Comparison of ENCODE assay signal across 24 cellular contexts in the genomic region with DNA sequence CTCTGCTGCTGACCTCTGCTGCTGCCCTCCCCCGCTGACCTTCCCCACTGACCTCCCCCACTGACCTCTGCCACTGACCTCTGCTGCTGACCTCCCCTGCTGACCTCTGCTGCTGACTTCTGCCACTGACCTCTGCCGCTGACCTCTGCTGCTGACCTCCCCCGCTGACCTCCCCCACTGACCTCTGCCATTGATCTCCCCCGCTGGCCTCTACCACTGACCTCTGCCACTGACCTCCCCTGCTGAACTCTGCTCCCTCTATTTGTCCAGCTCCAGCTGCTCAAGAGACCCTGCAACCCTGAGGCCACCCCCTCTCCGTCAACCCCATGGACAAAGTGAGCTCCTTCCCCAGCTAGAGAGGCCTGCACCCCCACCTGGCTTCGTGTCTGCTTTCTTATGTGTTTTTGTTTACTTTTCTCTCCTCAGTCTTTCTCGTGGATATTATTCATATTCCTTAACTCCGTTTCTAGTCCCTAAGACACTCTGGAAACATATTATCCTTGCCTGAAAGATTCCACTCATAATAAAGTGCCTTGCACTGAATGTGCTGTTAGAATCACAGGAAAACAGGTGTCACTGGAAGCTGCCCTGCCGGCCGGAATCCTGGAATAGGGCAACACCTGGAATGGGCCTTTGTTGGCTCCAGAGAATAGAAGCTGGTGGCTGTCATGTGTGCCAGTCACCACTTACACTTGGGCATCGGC.
DNase-seq lines count a peak whose midpoint lies in the region; TF ChIP-seq lines count a peak whose summit lies in the region.
"Had no signal": no experiment of that assay in that cellular context is flagged by ENCODE, and none has a peak within 500 bp of the region (broad histone marks: within the 10 kb centered on the region; RNA-seq: fewer than 3 reads in every experiment).

No MANE protein-coding gene starts in this region.

- POLR2A ChIA-PET in SK-N-SH (lab: Yijun Ruan, JAX) = no interaction called here

- H3K4me3 ChIP-seq in left ventricle myocardium inferior (no peak overlapping the region), choroid plexus epithelial cell (ENCODE audit: low read depth, low read length) (no peak overlapping the region), SK-N-SH (ENCODE audit: low read depth in 2 of 2, low read length in 1 of 2) (no peak overlapping the region), transverse colon (no peak overlapping the region)
- H3K4me3 ChIP-seq: esophagus muscularis mucosa, HAP-1, pancreas, vagina had no signal

- no peaks in the 10 kb centered on the region for H3K9me3 Mint-ChIP-seq in nephron
- H3K9me3 Mint-ChIP-seq: activated naive CD4-positive, alpha-beta T cell treated with anti-CD3 and anti-CD28 coated beads, Interleukin-2, amount 50 U/mL, for 24 hours; activated T-helper 1 cell treated with anti-CD3 and anti-CD28 coated beads, Interleukin-12 subunit alpha, Interleukin-12 subunit beta, Interleukin-2, Interleukin-4 antibody, amounts not matched to agents 30 ng/mL and 10 ng/mL and 1 ng/mL, durations not matched to agents 14 hours and 24 hours and 36 hours had no signal

- H3K9me2 ChIP-seq in SK-N-SH = 0 out of 2 replicates have a peak, but pooled peaks cover under 1% of the 10 kb centered on the region

- H3K4me1 ChIP-seq in left ventricle myocardium inferior (peaks cover 13% of the 10 kb centered on the region), SK-N-SH (ENCODE audit: control insufficient read depth in 1 of 2, insufficient read depth in 2 of 2, low read depth in 1 of 2, low read length in 1 of 2) (peaks cover 0 to 5% of the 10 kb centered on the region in 2 experiments; a peak in 1 of 4 replicates), transverse colon (peaks cover 0 to 11% (median 4%) of the 10 kb centered on the region in 4 donors)
- H3K4me1 ChIP-seq: HAP-1, pancreas had no signal

- TF ChIP-seq RAD21 in SK-N-SH (IDR thresholded peaks at IDR 0.05; ENCODE audit: low read length) = no peak

- in situ Hi-C loops in transverse colon (cut with MboI; ENCODE audit: low pct_ligation_motif_present in 1 of 4, low pct_unique_long_range_greater_than_20kb in 1 of 4, low sequenced_read_pairs in 3 of 4) = no loop called here

- H3K9ac ChIP-seq in SK-N-SH = no peak overlapping the region

- no peaks in the 10 kb centered on the region for H3F3A ChIP-seq in SK-N-SH (replicated peaks; ENCODE audit: insufficient read depth)

- no peak for TF ChIP-seq CTCF in left ventricle myocardium inferior (IDR thresholded peaks at IDR 0.05; ENCODE audit: borderline replicate concordance)
- no peak for TF ChIP-seq CTCF in choroid plexus epithelial cell (conservative IDR thresholded peaks at IDR 0.05; ENCODE audit: low read depth, low read length)
- TF ChIP-seq CTCF in nephron (IDR thresholded peaks at IDR 0.05; ENCODE audit: unreplicated experiment in 3 of 3) = no peak
- no peak for TF ChIP-seq CTCF in SK-N-SH (IDR thresholded peaks at IDR 0.05)
- no peak for TF ChIP-seq CTCF in transverse colon (IDR thresholded peaks at IDR 0.05)

- H3K4me2 ChIP-seq in SK-N-SH = no peak overlapping the region

- H3K27me3 ChIP-seq in left ventricle myocardium inferior (ENCODE audit: low read depth) (no peaks in the 10 kb centered on the region), SK-N-SH (ENCODE audit: insufficient read depth) (no peaks in the 10 kb centered on the region), transverse colon (no peaks in the 10 kb centered on the region)
- H3K27me3 ChIP-seq: pancreas, vagina had no signal

- DNase-seq in cardiac septum (ENCODE audit: low spot score) (peak; percentile 60), left ventricle myocardium inferior (no peak), choroid plexus epithelial cell (ENCODE audit: low read depth) (peak; percentile 19), SK-N-SH (no peak), SW 1271 (lab: John Stamatoyannopoulos, UW) (no peak), transverse colon (no peak)
- DNase-seq in activated CD4-positive, alpha-beta T cell treated with anti-CD3 and anti-CD28 coated beads for 1 hour = no peak
- DNase-seq: activated CD4-positive, alpha-beta T cell treated with anti-CD3 and anti-CD28 coated beads for 4 hours; aorta; cerebellar nuclear complex; effector memory CD4-positive, alpha-beta T cell; GDM1; kidney; NCI-H1417 treated with DMSO at 0.1 percent for 48 hours; pancreas; SHP77 treated with DMSO at 0.1 percent for 48 hours had no signal

- H3K9me3 ChIP-seq in left ventricle myocardium inferior (replicated peaks) (no peaks in the 10 kb centered on the region), SK-N-SH (0 out of 2 replicates have a peak, but pooled peaks cover 3% of the 10 kb centered on the region), transverse colon (no peaks in the 10 kb centered on the region)
- H3K9me3 ChIP-seq: esophagus muscularis mucosa, HAP-1, pancreas, vagina had no signal

- H3K4me3 Mint-ChIP-seq in nephron = no peak overlapping the region
- H3K4me3 Mint-ChIP-seq: activated naive CD4-positive, alpha-beta T cell treated with anti-CD3 and anti-CD28 coated beads, Interleukin-2, amount 50 U/mL, for 24 hours; activated T-helper 1 cell treated with anti-CD3 and anti-CD28 coated beads, Interleukin-12 subunit alpha, Interleukin-12 subunit beta, Interleukin-2, Interleukin-4 antibody, amounts not matched to agents 30 ng/mL and 10 ng/mL and 1 ng/mL, durations not matched to agents 14 hours and 24 hours and 36 hours; CD14-positive monocyte; IgD-negative memory B cell had no signal

- no peak overlapping the region for H2AFZ ChIP-seq in SK-N-SH (ENCODE audit: low read depth)

- H3K27ac Mint-ChIP-seq in nephron = peak overlapping the region; percentile 3 to 84 (median 69)
- H3K27ac Mint-ChIP-seq: activated naive CD4-positive, alpha-beta T cell treated with anti-CD3 and anti-CD28 coated beads, Interleukin-2, amount 50 U/mL, for 24 hours; activated T-helper 1 cell treated with anti-CD3 and anti-CD28 coated beads, Interleukin-12 subunit alpha, Interleukin-12 subunit beta, Interleukin-2, Interleukin-4 antibody, amounts not matched to agents 30 ng/mL and 10 ng/mL and 1 ng/mL, durations not matched to agents 14 hours and 24 hours and 36 hours; CD14-positive monocyte; IgD-negative memory B cell had no signal

- intact Hi-C loops in cardiac septum (cut with DNase I) (no loop called here), left ventricle myocardium inferior (cut with micrococcal nuclease) (no loop called here), transverse colon (cut with DNase I; ENCODE audit: low total_unique reads) (no loop called here)

- H3K4me1 Mint-ChIP-seq in nephron = peaks cover 15% of the 10 kb centered on the region
- H3K4me1 Mint-ChIP-seq: activated naive CD4-positive, alpha-beta T cell treated with anti-CD3 and anti-CD28 coated beads, Interleukin-2, amount 50 U/mL, for 24 hours; CD14-positive monocyte had no signal

- H3K27ac ChIP-seq in left ventricle myocardium inferior (replicated peaks) (no peak overlapping the region), SK-N-SH (ENCODE audit: low read depth in 2 of 2, low read length in 1 of 2) (no peak overlapping the region), transverse colon (no peak overlapping the region)
- H3K27ac ChIP-seq: esophagus muscularis mucosa had no signal

- CTCF ChIA-PET in SK-N-SH (lab: Yijun Ruan, JAX) = interaction anchor here (1.4 kb wide), 1 partner anchor 28 kb away, joined by 3 read pairs; no protein-coding TSS in a partner anchor

- H3K79me2 ChIP-seq in SK-N-SH (ENCODE audit: insufficient read depth) = no peaks in the 10 kb centered on the region

- no peak for TF ChIP-seq POLR2A in transverse colon (IDR thresholded peaks at IDR 0.05)

- H3K36me3 Mint-ChIP-seq in nephron (ENCODE audit: low read depth) = no peaks in the 10 kb centered on the region
- H3K36me3 Mint-ChIP-seq: activated naive CD4-positive, alpha-beta T cell treated with anti-CD3 and anti-CD28 coated beads, Interleukin-2, amount 50 U/mL, for 24 hours; CD14-positive monocyte; IgD-negative memory B cell had no signal

- H4K20me1 ChIP-seq in SK-N-SH (ENCODE audit: insufficient read depth) = no peaks in the 10 kb centered on the region

- peaks cover 11% of the 10 kb centered on the region for H3K27me3 Mint-ChIP-seq in nephron (ENCODE audit: low read depth)

- H3K36me3 ChIP-seq in left ventricle myocardium inferior (no peaks in the 10 kb centered on the region), SK-N-SH (replicated peaks in 1 of 2; ENCODE audit: control insufficient read depth in 1 of 2, insufficient read depth in 2 of 2, low read length in 1 of 2) (no peaks in the 10 kb centered on the region), transverse colon (no peaks in the 10 kb centered on the region)
- H3K36me3 ChIP-seq: esophagus muscularis mucosa, HAP-1, pancreas, vagina had no signal

- WGBS in SK-N-SH (ENCODE audit: low lambda C conversion rate) = 51% methylated on average over 11 of the region's 11 CpGs
- WGBS in transverse colon (ENCODE audit: low coverage in 1 of 2), 2 donors = 64 to 70% methylated on average over 10 to 11 of the region's 11 CpGs

- no peak for TF ChIP-seq EP300 in SK-N-SH (IDR thresholded peaks at IDR 0.05; ENCODE audit: borderline replicate concordance in 1 of 2, low read depth in 1 of 2, low read length in 1 of 2)
- no peak for TF ChIP-seq EP300 in transverse colon (IDR thresholded peaks at IDR 0.05; ENCODE audit: low read depth)

TF ChIP-seq in SK-N-SH, 30 proteins besides CTCF, POLR2A, EP300 and RAD21 (continues in another document):
- TF ChIP-seq GABPA (IDR thresholded peaks at IDR 0.05; ENCODE audit: low read depth) = no peak
- no peak for TF ChIP-seq JUND (IDR thresholded peaks at IDR 0.05)
- no peak for TF ChIP-seq EZH2phosphoT487 (IDR thresholded peaks at IDR 0.05; ENCODE audit: borderline replicate concordance, low read depth)
- no peak for TF ChIP-seq YY1 (IDR thresholded peaks at IDR 0.05; ENCODE audit: low read depth)
- TF ChIP-seq, protein P1, sequence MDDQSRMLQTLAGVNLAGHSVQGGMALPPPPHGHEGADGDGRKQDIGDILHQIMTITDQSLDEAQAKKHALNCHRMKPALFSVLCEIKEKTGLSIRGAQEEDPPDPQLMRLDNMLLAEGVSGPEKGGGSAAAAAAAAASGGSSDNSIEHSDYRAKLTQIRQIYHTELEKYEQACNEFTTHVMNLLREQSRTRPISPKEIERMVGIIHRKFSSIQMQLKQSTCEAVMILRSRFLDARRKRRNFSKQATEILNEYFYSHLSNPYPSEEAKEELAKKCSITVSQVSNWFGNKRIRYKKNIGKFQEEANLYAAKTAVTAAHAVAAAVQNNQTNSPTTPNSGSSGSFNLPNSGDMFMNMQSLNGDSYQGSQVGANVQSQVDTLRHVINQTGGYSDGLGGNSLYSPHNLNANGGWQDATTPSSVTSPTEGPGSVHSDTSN (IDR thresholded peaks at IDR 0.05) = no peak
- no peak for TF ChIP-seq MEF2A (IDR thresholded peaks at IDR 0.05; ENCODE audit: borderline replicate concordance, low read depth)

Comparison
In these comparisons a context has a peak if more than half of its experiments do, and no peak if none do; other contexts are left out.
1. DNase-seq: peak in cardiac septum (single experiment) and choroid plexus epithelial cell (single experiment); none in left ventricle myocardium inferior (single experiment), SK-N-SH (single experiment), SW 1271 (0 of 2), transverse colon (single experiment) and activated CD4-positive, alpha-beta T cell treated with anti-CD3 and anti-CD28 coated beads for 1 hour (single experiment).